Comparison of ENCODE assay signal across 1 cellular context in the genomic region with DNA sequence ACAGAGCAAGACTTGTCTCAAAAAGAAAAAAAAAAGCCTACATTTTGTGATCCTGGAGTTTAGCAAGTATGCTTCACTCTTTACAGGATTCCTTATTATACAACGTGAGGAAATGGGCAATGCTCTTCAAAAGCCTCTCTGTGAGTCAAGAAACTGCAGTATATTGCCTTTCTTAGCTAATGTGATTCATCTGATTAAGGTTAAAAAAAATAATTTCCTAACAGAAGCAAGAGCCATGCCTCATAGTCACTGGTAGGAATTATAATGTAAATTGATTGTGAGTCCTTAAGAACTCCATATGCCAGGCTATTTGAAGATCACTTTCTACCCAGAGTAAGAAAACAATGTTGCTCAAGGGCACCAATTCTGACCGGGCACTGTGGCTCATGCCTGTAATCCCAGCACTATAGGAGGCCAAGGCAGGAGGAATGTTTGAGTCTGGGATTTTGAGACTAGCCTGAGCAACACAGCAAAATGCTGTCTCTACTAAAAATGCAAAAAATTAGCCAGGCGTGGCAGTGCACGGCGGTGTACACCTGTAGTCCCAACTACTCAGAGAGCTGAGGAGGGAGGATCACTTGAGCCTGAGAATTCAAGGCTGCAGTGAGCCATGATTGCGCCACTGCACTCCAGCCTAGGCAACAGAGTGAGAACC.
TF ChIP-seq lines count a peak whose summit lies in the region.

No MANE protein-coding gene starts in this region.

TF ChIP-seq in SK-N-SH treated with all-trans-retinoic acid at 6 μM for 48 hours, 23 proteins besides CTCF, POLR2A, EP300 and RAD21 (continued from another document):
- TF ChIP-seq, protein P1, sequence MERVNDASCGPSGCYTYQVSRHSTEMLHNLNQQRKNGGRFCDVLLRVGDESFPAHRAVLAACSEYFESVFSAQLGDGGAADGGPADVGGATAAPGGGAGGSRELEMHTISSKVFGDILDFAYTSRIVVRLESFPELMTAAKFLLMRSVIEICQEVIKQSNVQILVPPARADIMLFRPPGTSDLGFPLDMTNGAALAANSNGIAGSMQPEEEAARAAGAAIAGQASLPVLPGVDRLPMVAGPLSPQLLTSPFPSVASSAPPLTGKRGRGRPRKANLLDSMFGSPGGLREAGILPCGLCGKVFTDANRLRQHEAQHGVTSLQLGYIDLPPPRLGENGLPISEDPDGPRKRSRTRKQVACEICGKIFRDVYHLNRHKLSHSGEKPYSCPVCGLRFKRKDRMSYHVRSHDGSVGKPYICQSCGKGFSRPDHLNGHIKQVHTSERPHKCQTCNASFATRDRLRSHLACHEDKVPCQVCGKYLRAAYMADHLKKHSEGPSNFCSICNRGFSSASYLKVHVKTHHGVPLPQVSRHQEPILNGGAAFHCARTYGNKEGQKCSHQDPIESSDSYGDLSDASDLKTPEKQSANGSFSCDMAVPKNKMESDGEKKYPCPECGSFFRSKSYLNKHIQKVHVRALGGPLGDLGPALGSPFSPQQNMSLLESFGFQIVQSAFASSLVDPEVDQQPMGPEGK (CRISPR knock-in tag; IDR thresholded peaks at IDR 0.05; ENCODE audit: borderline replicate concordance): no peak
- no peak for TF ChIP-seq ZFP30 (CRISPR knock-in tag; IDR thresholded peaks at IDR 0.05)
- no peak for TF ChIP-seq OSR1 (CRISPR knock-in tag; IDR thresholded peaks at IDR 0.05)
- TF ChIP-seq, protein P2, sequence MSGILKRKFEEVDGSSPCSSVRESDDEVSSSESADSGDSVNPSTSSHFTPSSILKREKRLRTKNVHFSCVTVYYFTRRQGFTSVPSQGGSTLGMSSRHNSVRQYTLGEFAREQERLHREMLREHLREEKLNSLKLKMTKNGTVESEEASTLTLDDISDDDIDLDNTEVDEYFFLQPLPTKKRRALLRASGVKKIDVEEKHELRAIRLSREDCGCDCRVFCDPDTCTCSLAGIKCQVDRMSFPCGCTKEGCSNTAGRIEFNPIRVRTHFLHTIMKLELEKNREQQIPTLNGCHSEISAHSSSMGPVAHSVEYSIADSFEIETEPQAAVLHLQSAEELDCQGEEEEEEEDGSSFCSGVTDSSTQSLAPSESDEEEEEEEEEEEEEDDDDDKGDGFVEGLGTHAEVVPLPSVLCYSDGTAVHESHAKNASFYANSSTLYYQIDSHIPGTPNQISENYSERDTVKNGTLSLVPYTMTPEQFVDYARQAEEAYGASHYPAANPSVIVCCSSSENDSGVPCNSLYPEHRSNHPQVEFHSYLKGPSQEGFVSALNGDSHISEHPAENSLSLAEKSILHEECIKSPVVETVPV (CRISPR knock-in tag; IDR thresholded peaks at IDR 0.05): no peak
- TF ChIP-seq PPARA (CRISPR knock-in tag; IDR thresholded peaks at IDR 0.05; ENCODE audit: borderline replicate concordance): no peak
- no peak for TF ChIP-seq ESRRG (CRISPR knock-in tag; IDR thresholded peaks at IDR 0.05)
